ENCODE assay signal across 10 cellular contexts in genomic region chr12:108822458-108823205, GRCh38.
DNase-seq lines count a peak whose midpoint lies in the region; ATAC-seq and TF ChIP-seq lines count a peak whose summit lies in the region.
"Had no signal": no experiment of that assay in that cellular context is flagged by ENCODE, and none has a peak within 500 bp of the region (broad histone marks: within the 10 kb centered on the region; RNA-seq: fewer than 3 reads in every experiment).

No MANE protein-coding gene starts in this region.

- H3K4me3 ChIP-seq in choroid plexus epithelial cell (ENCODE audit: low read depth, low read length): no peak overlapping the region

- peak overlapping the region; percentile 63 to 95 (median 87) for H3K27ac Mint-ChIP-seq in nephron

- H3K36me3 Mint-ChIP-seq in nephron (ENCODE audit: low read depth): peaks cover 39% of the 10 kb centered on the region

- ATAC-seq in HG02642 (IDR thresholded peaks at IDR 0.05; ENCODE audit: poor library complexity, unreplicated experiment) (no peak), HG03175 (IDR thresholded peaks at IDR 0.05; ENCODE audit: unreplicated experiment) (no peak)

- TF ChIP-seq CTCF in choroid plexus epithelial cell (conservative IDR thresholded peaks at IDR 0.05; ENCODE audit: low read depth, low read length): no peak
- TF ChIP-seq CTCF in nephron (IDR thresholded peaks at IDR 0.05; ENCODE audit: unreplicated experiment in 3 of 3): no peak

- DNase-seq in CD1c-positive myeloid dendritic cell (ENCODE audit: extremely low spot score) (peak; percentile 79), NCI-H146 treated with DMSO at 0.1 percent for 48 hours (lab: John Stamatoyannopoulos, UW; ENCODE audit: unreplicated experiment) (peak; percentile 48), choroid plexus epithelial cell (ENCODE audit: low read depth) (peak; percentile 71), NCI-H82 (lab: John Stamatoyannopoulos, UW) (no peak)
- DNase-seq in NK-92 treated with Interleukin-12 subunit alpha and Interleukin-12 subunit beta, amount 100 ng/mL, for 24 hours (lab: John Stamatoyannopoulos, UW): no peak
- DNase-seq: activated CD4-positive, alpha-beta T cell treated with anti-CD3 and anti-CD28 coated beads for 4 hours; central memory CD4-positive, alpha-beta T cell had no signal

- peaks cover 60% of the 10 kb centered on the region for H3K4me1 Mint-ChIP-seq in nephron

- no peaks in the 10 kb centered on the region for H3K27me3 Mint-ChIP-seq in nephron (ENCODE audit: low read depth)

- no peak overlapping the region for H3K4me3 Mint-ChIP-seq in nephron

- H3K9me3 Mint-ChIP-seq in nephron: peaks cover 4% of the 10 kb centered on the region

Comparison
In these comparisons a context has a peak if more than half of its experiments do, and no peak if none do; other contexts are left out.
1. DNase-seq: peak in CD1c-positive myeloid dendritic cell (single experiment), NCI-H146 treated with DMSO at 0.1 percent for 48 hours (single experiment) and choroid plexus epithelial cell (single experiment); none in NCI-H82 (single experiment) and NK-92 treated with Interleukin-12 subunit alpha and Interleukin-12 subunit beta, amount 100 ng/mL, for 24 hours (single experiment).